Comparison of ENCODE assay signal across 14 cellular contexts in genomic region chr2:203943493-203944382, GRCh38. TPM values are rescaled to one million over a fixed set of nuclear protein-coding genes. Genes with fewer than 3 reads are reported as not detected.
A peak's percentile ranks its signal among the peaks of the same experiment; 100 is the strongest.
DNase-seq lines count a peak whose midpoint lies in the region; ATAC-seq, FAIRE-seq and TF ChIP-seq lines count a peak whose summit lies in the region.
"Not testable (repeated sequence)": the region's sequence is repeated elsewhere in the genome, so short reads cannot be mapped to it uniquely, and the experiment has no call there.
"Had no signal": no experiment of that assay in that cellular context is flagged by ENCODE, and none has a peak within 500 bp of the region (broad histone marks: within the 10 kb centered on the region; RNA-seq: fewer than 3 reads in every experiment).

No MANE protein-coding gene starts in this region.

- peak overlapping the region; percentile 71 for H3K4me3 Mint-ChIP-seq in T-helper 2 cell treated with Interferon-gamma antibody and Interleukin-4, amounts not matched to agents 5 μg/mL and 100 μg/mL, for 36 hours
- H3K4me3 Mint-ChIP-seq in activated CD8-positive, alpha-beta memory T cell treated with anti-CD3 and anti-CD28 coated beads, Interleukin-2, amount 10 ng/mL, durations not matched to agents 7 days and 5 days, result not testable (repeated sequence)
- peak overlapping the region; percentile 57 to 95 (median 78) for H3K4me3 Mint-ChIP-seq in naive thymus-derived CD4-positive, alpha-beta T cell

- not testable (repeated sequence) for ATAC-seq in DND-41 (ENCODE audit: insufficient read depth, low read depth); activated CD8-positive, alpha-beta memory T cell treated with anti-CD3 and anti-CD28 coated beads, Interleukin-2, amount 10 ng/mL, durations not matched to agents 7 days and 5 days; naive thymus-derived CD4-positive, alpha-beta T cell
- ATAC-seq in activated naive CD4-positive, alpha-beta T cell treated with anti-CD3 and anti-CD28 coated beads, Interleukin-2, amount 50 U/mL, for 72 hours, result peak in 1 of 2 donors; percentile 32

- H2BK5ac ChIP-seq in H1 (ENCODE audit: low read depth, low read length), result not testable (repeated sequence)

- peak overlapping the region; percentile 33 for H3K27ac Mint-ChIP-seq in T-helper 2 cell treated with Interferon-gamma antibody and Interleukin-4, amounts not matched to agents 5 μg/mL and 100 μg/mL, for 36 hours
- peak overlapping the region; percentile 19 for H3K27ac Mint-ChIP-seq in activated CD8-positive, alpha-beta memory T cell treated with anti-CD3 and anti-CD28 coated beads, Interleukin-2, amount 10 ng/mL, durations not matched to agents 7 days and 5 days
- H3K27ac Mint-ChIP-seq in activated naive CD4-positive, alpha-beta T cell treated with anti-CD3 and anti-CD28 coated beads, Interleukin-2, amount 50 U/mL, for 72 hours, result peak overlapping the region; percentile 76 to 89
- H3K27ac Mint-ChIP-seq in naive thymus-derived CD4-positive, alpha-beta T cell, result peak overlapping the region; percentile 22 to 87 (median 78)

- H3K4me2 ChIP-seq in DND-41 (ENCODE audit: insufficient read depth, low read length), result peak overlapping the region; percentile 42
- H3K4me2 ChIP-seq in Loucy (ENCODE audit: low read depth, low read length, poor library complexity, severe bottlenecking); H1 (ENCODE audit: insufficient read depth in 1 of 2, low read depth in 2 of 2, low read length in 2 of 2): not testable (repeated sequence)

- H3K27ac ChIP-seq in DND-41 (ENCODE audit: low read length), result peak overlapping the region; percentile 48; the same call in 1 of the 2 replicates
- H3K27ac ChIP-seq in H1 (ENCODE audit: low read depth, low read length), result not testable (repeated sequence)
- peak overlapping the region; percentile 10 for H3K27ac ChIP-seq in naive thymus-derived CD4-positive, alpha-beta T cell (ENCODE audit: low read depth, low read length)

- peak in 1 of 2 experiments; percentile 27; a peak in 1 of 4 replicates for TF ChIP-seq RAD21 in H1 (IDR thresholded peaks at IDR 0.05 in 1 of 2, conservative IDR thresholded peaks at IDR 0.05 in 1 of 2; ENCODE audit: low read depth in 2 of 2, low read length in 2 of 2)

- CTCF ChIA-PET in activated CD8-positive, alpha-beta memory T cell treated with anti-CD3 and anti-CD28 coated beads, Interleukin-2, amount 10 ng/mL, durations not matched to agents 7 days and 5 days (lab: Charles Lee), result interaction anchor here (1.1 to 1.7 kb wide), 5 partner anchors 9 to 74 kb away, joined by 3 to 4 read pairs (median 3); no protein-coding TSS in a partner anchor
- CTCF ChIA-PET in H1 (lab: Charles Lee; ENCODE audit: partially characterized antibody), result interaction anchor here (0.7 to 1.7 kb wide), 5 partner anchors 9 to 168 kb away, joined by 3 to 6 read pairs (median 5); no protein-coding TSS in a partner anchor
- CTCF ChIA-PET in naive thymus-derived CD4-positive, alpha-beta T cell (lab: Charles Lee), result interaction anchor here (1.5 kb wide), 1 partner anchor 107 kb away, joined by 4 read pairs; no protein-coding TSS in a partner anchor

- FAIRE-seq in H1 (lab: Jason Lieb, UNC), result not testable (repeated sequence)

- not testable (repeated sequence) for H2BK15ac ChIP-seq in H1 (ENCODE audit: low read length)

- H3K27me3 ChIP-seq in DND-41 (ENCODE audit: insufficient read depth, low read length, poor library complexity); Loucy (ENCODE audit: insufficient read depth, low read length, poor library complexity, severe bottlenecking); H1 (replicated peaks in 1 of 4; ENCODE audit: control insufficient read depth in 3 of 4, extremely low read depth in 1 of 4, insufficient read depth in 3 of 4, low read length in 3 of 4); naive thymus-derived CD4-positive, alpha-beta T cell (ENCODE audit: control insufficient read depth in 2 of 2, insufficient read depth in 2 of 2, low read length in 2 of 2): not testable (repeated sequence)

- TF ChIP-seq CTCF in DND-41 (IDR thresholded peaks at IDR 0.05; ENCODE audit: borderline replicate concordance, extremely low read depth, low read length, poor library complexity, severe bottlenecking), result peak; percentile 43
- peak; percentile 46 for TF ChIP-seq CTCF in Loucy (conservative IDR thresholded peaks at IDR 0.05; ENCODE audit: low read length)
- TF ChIP-seq CTCF in H1 (IDR thresholded peaks at IDR 0.05; ENCODE audit: control extremely low read depth in 1 of 3, insufficient read depth in 1 of 3, low read depth in 1 of 3, low read length in 3 of 3), result peak; percentile 12 to 42 (median 29); a peak in 3 of 4 replicates

- H3K9ac ChIP-seq in DND-41 (ENCODE audit: low read depth, low read length); Loucy (ENCODE audit: low read depth, low read length, poor library complexity, severe bottlenecking); H1 (replicated peaks in 1 of 4; ENCODE audit: extremely low read depth in 1 of 4, low read depth in 3 of 4, low read length in 3 of 4): not testable (repeated sequence)

- not testable (repeated sequence) for H4K91ac ChIP-seq in H1 (replicated peaks; ENCODE audit: insufficient read length, low read length)

- H3K4me3 ChIP-seq in DND-41 (ENCODE audit: low read depth in 1 of 2, low read length in 2 of 2), result 0 out of 4 replicates have a peak overlapping the region, but pooled peaks of 1 of the 2 experiments have one; percentile 17
- H3K4me3 ChIP-seq in Loucy (ENCODE audit: low read length, poor library complexity, severe bottlenecking); H1 (ENCODE audit: extremely low read depth in 1 of 4, insufficient read depth in 2 of 4, low read depth in 3 of 4, low read length in 4 of 4); naive thymus-derived CD4-positive, alpha-beta T cell (ENCODE audit: low read length): not testable (repeated sequence)

- not testable (repeated sequence) for H3K27me3 Mint-ChIP-seq in T-helper 2 cell treated with Interferon-gamma antibody and Interleukin-4, amounts not matched to agents 5 μg/mL and 100 μg/mL, for 36 hours (ENCODE audit: low read depth); activated CD8-positive, alpha-beta memory T cell treated with anti-CD3 and anti-CD28 coated beads, Interleukin-2, amount 10 ng/mL, durations not matched to agents 7 days and 5 days; naive thymus-derived CD4-positive, alpha-beta T cell

- peaks cover 99% of the 10 kb centered on the region for H3K79me2 ChIP-seq in DND-41 (ENCODE audit: insufficient read depth, low read length)
- H3K79me2 ChIP-seq in Loucy (ENCODE audit: insufficient read depth, low read length); H1 (ENCODE audit: control insufficient read depth in 1 of 2, insufficient read depth in 2 of 2, low read length in 2 of 2): not testable (repeated sequence)

- not testable (repeated sequence) for H3K9me3 ChIP-seq in DND-41 (ENCODE audit: insufficient read depth, low read length, severe bottlenecking); Loucy (ENCODE audit: insufficient read depth, low read depth, low read length); H1 (ENCODE audit: insufficient read depth in 2 of 2, low read depth in 1 of 2, low read length in 1 of 2); naive thymus-derived CD4-positive, alpha-beta T cell (ENCODE audit: control insufficient read depth in 2 of 3, low read length in 3 of 3)

- not testable (repeated sequence) for H3K14ac ChIP-seq in H1 (ENCODE audit: insufficient read length)

- H2AFZ ChIP-seq in DND-41 (ENCODE audit: low read depth, low read length); Loucy (ENCODE audit: low read length); H1 (ENCODE audit: low read length): not testable (repeated sequence)

- H3K36me3 Mint-ChIP-seq in T-helper 2 cell treated with Interferon-gamma antibody and Interleukin-4, amounts not matched to agents 5 μg/mL and 100 μg/mL, for 36 hours (ENCODE audit: low read depth), result peaks cover 72% of the 10 kb centered on the region
- peaks cover 67% of the 10 kb centered on the region for H3K36me3 Mint-ChIP-seq in activated CD8-positive, alpha-beta memory T cell treated with anti-CD3 and anti-CD28 coated beads, Interleukin-2, amount 10 ng/mL, durations not matched to agents 7 days and 5 days
- peaks cover 52 to 89% of the 10 kb centered on the region in 2 donors for H3K36me3 Mint-ChIP-seq in activated naive CD4-positive, alpha-beta T cell treated with anti-CD3 and anti-CD28 coated beads, Interleukin-2, amount 50 U/mL, for 72 hours
- H3K36me3 Mint-ChIP-seq in naive thymus-derived CD4-positive, alpha-beta T cell, result peaks cover 12 to 58% (median 28%) of the 10 kb centered on the region in 5 donors

- not testable (repeated sequence) for TF ChIP-seq POLR2A in H1 (IDR thresholded peaks at IDR 0.05; ENCODE audit: control extremely low read depth in 1 of 2, low read depth in 2 of 2, low read length in 2 of 2)

- DNase-seq in DND-41; T-helper 2 cell treated with Interferon-gamma antibody and Interleukin-4, amounts not matched to agents 5 μg/mL and 100 μg/mL, for 36 hours (ENCODE audit: low spot score); activated CD8-positive, alpha-beta memory T cell treated with anti-CD3 and anti-CD28 coated beads, Interleukin-2, amount 10 ng/mL, durations not matched to agents 7 days and 5 days; activated naive CD4-positive, alpha-beta T cell treated with anti-CD3 and anti-CD28 coated beads, Interleukin-2, amount 50 U/mL, for 72 hours (ENCODE audit: low spot score in 2 of 2); naive thymus-derived CD4-positive, alpha-beta T cell: not testable (repeated sequence)
- DNase-seq in H1 (ENCODE audit: low read depth in 1 of 2, low spot score in 2 of 2), result peak in 1 of 2 experiments; percentile 59

- POLR2A ChIA-PET in H1 (lab: Charles Lee; ENCODE audit: partially characterized antibody), result interaction anchor here (0.9 kb wide), 1 partner anchor 14 kb away, joined by 3 read pairs; no protein-coding TSS in a partner anchor
- POLR2A ChIA-PET in naive thymus-derived CD4-positive, alpha-beta T cell (lab: Charles Lee), result interaction anchor here (0.6 to 1.4 kb wide), 6 partner anchors 8 to 248 kb away, joined by 3 to 4 read pairs (median 3); no protein-coding TSS in a partner anchor

- intact Hi-C loops in naive thymus-derived CD4-positive, alpha-beta T cell (cut with micrococcal nuclease), result not testable (repeated sequence)

- TF ChIP-seq EP300 in H1 (IDR thresholded peaks at IDR 0.05; ENCODE audit: borderline replicate concordance in 1 of 2, low read depth in 2 of 2, low read length in 2 of 2), result not testable (repeated sequence)

- peaks cover 53% of the 10 kb centered on the region for H3K36me3 ChIP-seq in DND-41 (ENCODE audit: insufficient read depth, low read length)
- not testable (repeated sequence) for H3K36me3 ChIP-seq in Loucy (ENCODE audit: insufficient read depth, low read length); H1 (ENCODE audit: control insufficient read depth in 2 of 4, insufficient read depth in 4 of 4, low read length in 3 of 4); naive thymus-derived CD4-positive, alpha-beta T cell (ENCODE audit: control insufficient read depth in 2 of 3, insufficient read depth in 3 of 3, low read length in 3 of 3)

- not testable (repeated sequence) for H3K79me1 ChIP-seq in H1 (ENCODE audit: low read depth, low read length)

- not testable (repeated sequence) for H2AK5ac ChIP-seq in H1 (ENCODE audit: low read depth, low read length)

- not testable (repeated sequence) for H3K56ac ChIP-seq in H1 (replicated peaks; ENCODE audit: insufficient read length, low read depth, low read length)

- H2BK20ac ChIP-seq in H1 (ENCODE audit: low read length), result not testable (repeated sequence)

- H3K4ac ChIP-seq in H1 (replicated peaks; ENCODE audit: insufficient read length, low read depth, low read length), result not testable (repeated sequence)

- WGBS in H1 (ENCODE audit: extremely low coverage in 1 of 2, insufficient coverage in 1 of 2, insufficient read length in 1 of 2, insufficient replicate concordance in 2 of 2, low coverage in 1 of 2, low lambda C conversion rate in 2 of 2, missing lambda C conversion rate in 1 of 2), 2 experiments, result 94% methylated on average over 6 of the region's 7 CpGs; no CpG with 5 or more reads in 1 of the 2 experiments

- not testable (repeated sequence) for H4K8ac ChIP-seq in H1 (ENCODE audit: extremely low read depth, insufficient read depth, low read length)

- H3K18ac ChIP-seq in H1 (ENCODE audit: extremely low read depth, low read length), result not testable (repeated sequence)

- H4K20me1 ChIP-seq in DND-41 (ENCODE audit: insufficient read depth, low read length), result peaks cover 26% of the 10 kb centered on the region; the same call in 1 of the 2 replicates
- H4K20me1 ChIP-seq in Loucy (ENCODE audit: insufficient read depth, low read length, poor library complexity, severe bottlenecking); H1 (replicated peaks in 1 of 2; ENCODE audit: control insufficient read depth in 1 of 2, insufficient read depth in 2 of 2, low read length in 2 of 2): not testable (repeated sequence)

- H3F3A ChIP-seq in Loucy (ENCODE audit: low read depth), result not testable (repeated sequence)

- not testable (repeated sequence) for H4K5ac ChIP-seq in H1 (ENCODE audit: insufficient read length, low read depth, low read length)

- H3K9me3 Mint-ChIP-seq in T-helper 2 cell treated with Interferon-gamma antibody and Interleukin-4, amounts not matched to agents 5 μg/mL and 100 μg/mL, for 36 hours; activated CD8-positive, alpha-beta memory T cell treated with anti-CD3 and anti-CD28 coated beads, Interleukin-2, amount 10 ng/mL, durations not matched to agents 7 days and 5 days (ENCODE audit: low read depth); naive thymus-derived CD4-positive, alpha-beta T cell: not testable (repeated sequence)
- peaks cover 0 to 13% of the 10 kb centered on the region in 2 donors for H3K9me3 Mint-ChIP-seq in activated naive CD4-positive, alpha-beta T cell treated with anti-CD3 and anti-CD28 coated beads, Interleukin-2, amount 50 U/mL, for 72 hours

- not testable (repeated sequence) for H3K23me2 ChIP-seq in H1 (ENCODE audit: low read depth, low read length)

- H3K4me1 ChIP-seq in DND-41 (ENCODE audit: insufficient read depth, low read length), result peaks cover 98% of the 10 kb centered on the region
- H3K4me1 ChIP-seq in Loucy (ENCODE audit: insufficient read depth, low read length, poor library complexity, severe bottlenecking), result peaks cover 11% of the 10 kb centered on the region
- not testable (repeated sequence) for H3K4me1 ChIP-seq in H1 (replicated peaks in 1 of 4; ENCODE audit: control insufficient read depth in 3 of 4, insufficient read depth in 4 of 4, low read length in 3 of 4)
- peaks cover 46 to 59% of the 10 kb centered on the region in 2 donors for H3K4me1 ChIP-seq in naive thymus-derived CD4-positive, alpha-beta T cell (ENCODE audit: control insufficient read depth in 2 of 2, insufficient read depth in 2 of 2, low read length in 2 of 2)

- H3K4me1 Mint-ChIP-seq in T-helper 2 cell treated with Interferon-gamma antibody and Interleukin-4, amounts not matched to agents 5 μg/mL and 100 μg/mL, for 36 hours (ENCODE audit: low read depth), result peaks cover 74% of the 10 kb centered on the region
- H3K4me1 Mint-ChIP-seq in activated CD8-positive, alpha-beta memory T cell treated with anti-CD3 and anti-CD28 coated beads, Interleukin-2, amount 10 ng/mL, durations not matched to agents 7 days and 5 days, result peaks cover 85% of the 10 kb centered on the region
- peaks cover 57 to 89% (median 84%) of the 10 kb centered on the region in 7 donors for H3K4me1 Mint-ChIP-seq in naive thymus-derived CD4-positive, alpha-beta T cell

- H3K23ac ChIP-seq in H1 (ENCODE audit: insufficient read length), result not testable (repeated sequence)

- H2BK120ac ChIP-seq in H1 (replicated peaks; ENCODE audit: low read depth, low read length), result not testable (repeated sequence)

- not testable (repeated sequence) for H3K9me2 ChIP-seq in Loucy (replicated peaks; ENCODE audit: low read depth, low read length)

- not testable (repeated sequence) for H2BK12ac ChIP-seq in H1 (ENCODE audit: low read depth, low read length)

RNA-seq across cellular contexts. Expression of gene ICOS, which starts 7.2 kb away (rescaled TPM):
- 10 to 100 TPM; 26.9 to 49.7 TPM for total RNA-seq in activated CD8-positive, alpha-beta memory T cell treated with anti-CD3 and anti-CD28 coated beads, Interleukin-2, amount 10 ng/mL, durations not matched to agents 7 days and 5 days
- 100 to 1,000 TPM in 1 of 2 donors, 10 to 100 TPM in 1; 54.4 to 117 TPM for total RNA-seq in activated naive CD4-positive, alpha-beta T cell treated with anti-CD3 and anti-CD28 coated beads, Interleukin-2, amount 50 U/mL, for 72 hours
- total RNA-seq in H1 (2021; fragmentation: NEBNext Ultra II Directional; extraction: Animal tissue kit (Norgen Biotek cat#: 25700)), result not detected in 2 replicates
- not detected in 2 replicates for polyA plus RNA-seq in H1 (2011; rRNA removed)
- polyA plus RNA-seq in H1 (2011; cell fraction: cytosol; rRNA removed), result not detected
- polyA plus RNA-seq in H1 (2011; cell fraction: nucleus; rRNA removed), result not detected
- not detected in 4 replicates for polyA plus RNA-seq in H1 (2012, experiment 1 of 2)
- not detected for polyA plus RNA-seq in H1 (2012, experiment 2 of 2)
- not detected for polyA plus RNA-seq in H1 (2013, experiment 1 of 2)
- polyA plus RNA-seq in H1 (2013, experiment 2 of 2), result not detected
- polyA minus RNA-seq in H1 (2011; rRNA and poly(A)+ RNA removed), result not detected in 2 replicates
- not detected for polyA minus RNA-seq in H1 (2011; cell fraction: cytosol; rRNA and poly(A)+ RNA removed)
- polyA minus RNA-seq in H1 (2011; cell fraction: nucleus; rRNA and poly(A)+ RNA removed), result not detected
- total RNA-seq in naive thymus-derived CD4-positive, alpha-beta T cell, result 10 to 100 TPM; 26.2 to 54.9 (median 50.2) TPM
- 10 to 100 TPM; 22.4 to 25.4 TPM for polyA plus RNA-seq in naive thymus-derived CD4-positive, alpha-beta T cell
- total RNA-seq: GM23248, neural crest cell, right atrium auricular region, RPMI7951, SJSA1, smooth muscle cell had no signal
- polyA plus RNA-seq: AG04450, GM23248, smooth muscle cell had no signal

Comparison
In these comparisons a context has a peak if more than half of its experiments do, and no peak if none do; other contexts are left out.
1. H3K27ac Mint-ChIP-seq: peak in every context shown above with its lines; median percentile 82 in activated naive CD4-positive, alpha-beta T cell treated with anti-CD3 and anti-CD28 coated beads, Interleukin-2, amount 50 U/mL, for 72 hours; 78 in naive thymus-derived CD4-positive, alpha-beta T cell; 33 in T-helper 2 cell treated with Interferon-gamma antibody and Interleukin-4, amounts not matched to agents 5 μg/mL and 100 μg/mL, for 36 hours; 19 in activated CD8-positive, alpha-beta memory T cell treated with anti-CD3 and anti-CD28 coated beads, Interleukin-2, amount 10 ng/mL, durations not matched to agents 7 days and 5 days.
2. RNA of gene ICOS, which starts 7.2 kb away (total RNA-seq): 54.4 to 117 TPM in activated naive CD4-positive, alpha-beta T cell treated with anti-CD3 and anti-CD28 coated beads, Interleukin-2, amount 50 U/mL, for 72 hours, 26.2 to 54.9 TPM in naive thymus-derived CD4-positive, alpha-beta T cell and 26.9 to 49.7 TPM in activated CD8-positive, alpha-beta memory T cell treated with anti-CD3 and anti-CD28 coated beads, Interleukin-2, amount 10 ng/mL, durations not matched to agents 7 days and 5 days; not detected in H1; every median in the first group is over 10 times any median in the second.
3. Peak in every context shown above with its lines, with median percentiles within 50 percentile points of each other: CTCF ChIP-seq.